2 cellular contexts compared by ENCODE assay signal in genomic region chr1:177173976-177174375, GRCh38.
TF ChIP-seq lines count a peak whose summit lies in the region.

No MANE protein-coding gene starts in this region.

TF ChIP-seq in GM12891, 5 proteins besides CTCF, POLR2A, EP300 and RAD21:
- TF ChIP-seq POU2F2 (IDR thresholded peaks at IDR 0.05; ENCODE audit: low read depth, low read length) (no peak), TAF1 (IDR thresholded peaks at IDR 0.05; ENCODE audit: low read depth, low read length) (no peak), POLR2AphosphoS5 (IDR thresholded peaks at IDR 0.05; ENCODE audit: low read depth, low read length) (no peak), SPI1 (IDR thresholded peaks at IDR 0.05; ENCODE audit: low read depth, low read length) (peak; percentile 36; the same call in 1 of the 2 replicates), PAX5 (IDR thresholded peaks at IDR 0.05; ENCODE audit: insufficient read depth, low read length, severe bottlenecking) (no peak)
TF ChIP-seq in GM12891: peak in this region for 1.

TF ChIP-seq in HepG2, 621 proteins besides CTCF, POLR2A, EP300 and RAD21:
- TF ChIP-seq ZNF644 (CRISPR knock-in tag; IDR thresholded peaks at IDR 0.05; ENCODE audit: low read depth) (no peak), MTF2 (CRISPR knock-in tag; IDR thresholded peaks at IDR 0.05; ENCODE audit: borderline replicate concordance) (no peak), DNMT1 (CRISPR knock-in tag; IDR thresholded peaks at IDR 0.05) (no peak), DZIP1 (CRISPR knock-in tag; IDR thresholded peaks at IDR 0.05) (no peak), ZNF619 (CRISPR knock-in tag; IDR thresholded peaks at IDR 0.05) (no peak), ZNF790 (CRISPR knock-in tag; IDR thresholded peaks at IDR 0.05; ENCODE audit: borderline replicate concordance) (no peak), PRDM10 (CRISPR knock-in tag; IDR thresholded peaks at IDR 0.05; ENCODE audit: low read depth) (no peak), MXD1 (CRISPR knock-in tag; IDR thresholded peaks at IDR 0.05) (no peak), E2F1 (CRISPR knock-in tag; IDR thresholded peaks at IDR 0.05) (no peak), ZNF558 (CRISPR knock-in tag; IDR thresholded peaks at IDR 0.05; ENCODE audit: borderline replicate concordance) (no peak), ZFP41 (CRISPR knock-in tag; IDR thresholded peaks at IDR 0.05; ENCODE audit: borderline replicate concordance) (no peak), TBP (CRISPR knock-in tag; IDR thresholded peaks at IDR 0.05) (no peak), HOXD1 (CRISPR knock-in tag; IDR thresholded peaks at IDR 0.05) (no peak), ZBTB26 (CRISPR knock-in tag; IDR thresholded peaks at IDR 0.05; ENCODE audit: borderline replicate concordance) (no peak), TOE1 (CRISPR knock-in tag; IDR thresholded peaks at IDR 0.05) (no peak), ATF5 (CRISPR knock-in tag; IDR thresholded peaks at IDR 0.05; ENCODE audit: low read depth) (no peak), ZIK1 (CRISPR knock-in tag; IDR thresholded peaks at IDR 0.05; ENCODE audit: borderline replicate concordance, low read depth) (no peak), NFIC (IDR thresholded peaks at IDR 0.05; ENCODE audit: low read length) (no peak)
TF ChIP-seq in HepG2: peak in this region for 0.
